In the genomic region with DNA sequence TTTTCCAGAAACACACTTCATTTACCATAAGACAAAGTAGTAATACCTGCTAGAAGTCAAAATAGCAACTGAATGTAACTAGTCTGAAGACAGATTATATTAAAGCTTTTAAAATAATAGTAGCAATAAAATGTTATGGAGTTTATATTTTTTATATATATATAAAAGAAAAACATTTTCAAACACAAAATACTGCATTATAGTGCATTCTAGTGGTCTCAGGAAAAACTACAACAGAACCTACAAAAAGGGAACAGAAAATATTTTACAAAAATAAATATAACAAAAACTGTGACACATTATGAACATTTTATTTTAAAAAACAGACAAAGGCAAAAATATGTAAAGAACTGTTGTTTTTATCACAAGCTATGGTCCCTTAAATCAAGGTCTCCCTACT, we compare ENCODE assay signal across 1 cellular context.
TF ChIP-seq lines count a peak whose summit lies in the region.

No MANE protein-coding gene starts in this region.

TF ChIP-seq in GM23338, 12 proteins besides CTCF, POLR2A, EP300 and RAD21 (continued from another document):
- TF ChIP-seq ZNF462 (CRISPR knock-in tag; IDR thresholded peaks at IDR 0.05): no peak
- TF ChIP-seq STAT1 (IDR thresholded peaks at IDR 0.05; ENCODE audit: unreplicated experiment): no peak
- TF ChIP-seq, protein P1, sequence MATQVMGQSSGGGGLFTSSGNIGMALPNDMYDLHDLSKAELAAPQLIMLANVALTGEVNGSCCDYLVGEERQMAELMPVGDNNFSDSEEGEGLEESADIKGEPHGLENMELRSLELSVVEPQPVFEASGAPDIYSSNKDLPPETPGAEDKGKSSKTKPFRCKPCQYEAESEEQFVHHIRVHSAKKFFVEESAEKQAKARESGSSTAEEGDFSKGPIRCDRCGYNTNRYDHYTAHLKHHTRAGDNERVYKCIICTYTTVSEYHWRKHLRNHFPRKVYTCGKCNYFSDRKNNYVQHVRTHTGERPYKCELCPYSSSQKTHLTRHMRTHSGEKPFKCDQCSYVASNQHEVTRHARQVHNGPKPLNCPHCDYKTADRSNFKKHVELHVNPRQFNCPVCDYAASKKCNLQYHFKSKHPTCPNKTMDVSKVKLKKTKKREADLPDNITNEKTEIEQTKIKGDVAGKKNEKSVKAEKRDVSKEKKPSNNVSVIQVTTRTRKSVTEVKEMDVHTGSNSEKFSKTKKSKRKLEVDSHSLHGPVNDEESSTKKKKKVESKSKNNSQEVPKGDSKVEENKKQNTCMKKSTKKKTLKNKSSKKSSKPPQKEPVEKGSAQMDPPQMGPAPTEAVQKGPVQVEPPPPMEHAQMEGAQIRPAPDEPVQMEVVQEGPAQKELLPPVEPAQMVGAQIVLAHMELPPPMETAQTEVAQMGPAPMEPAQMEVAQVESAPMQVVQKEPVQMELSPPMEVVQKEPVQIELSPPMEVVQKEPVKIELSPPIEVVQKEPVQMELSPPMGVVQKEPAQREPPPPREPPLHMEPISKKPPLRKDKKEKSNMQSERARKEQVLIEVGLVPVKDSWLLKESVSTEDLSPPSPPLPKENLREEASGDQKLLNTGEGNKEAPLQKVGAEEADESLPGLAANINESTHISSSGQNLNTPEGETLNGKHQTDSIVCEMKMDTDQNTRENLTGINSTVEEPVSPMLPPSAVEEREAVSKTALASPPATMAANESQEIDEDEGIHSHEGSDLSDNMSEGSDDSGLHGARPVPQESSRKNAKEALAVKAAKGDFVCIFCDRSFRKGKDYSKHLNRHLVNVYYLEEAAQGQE (IDR thresholded peaks at IDR 0.05; ENCODE audit: unreplicated experiment): no peak
- TF ChIP-seq CREB1 (CRISPR knock-in tag; IDR thresholded peaks at IDR 0.05; ENCODE audit: low read depth): no peak
- no peak for TF ChIP-seq ZNF114 (CRISPR knock-in tag; IDR thresholded peaks at IDR 0.05)
